In genomic region chr22:37298748-37299495, GRCh38 we compare ENCODE assay signal across 1 cellular context.
TF ChIP-seq lines count a peak whose summit lies in the region.

No MANE protein-coding gene starts in this region.

TF ChIP-seq in H1, 55 proteins besides CTCF, POLR2A, EP300 and RAD21:
- TF ChIP-seq TBP (IDR thresholded peaks at IDR 0.05; ENCODE audit: low read depth, low read length), result no peak
- TF ChIP-seq CHD2 (IDR thresholded peaks at IDR 0.05; ENCODE audit: low read length), result no peak
- TF ChIP-seq, protein P1, sequence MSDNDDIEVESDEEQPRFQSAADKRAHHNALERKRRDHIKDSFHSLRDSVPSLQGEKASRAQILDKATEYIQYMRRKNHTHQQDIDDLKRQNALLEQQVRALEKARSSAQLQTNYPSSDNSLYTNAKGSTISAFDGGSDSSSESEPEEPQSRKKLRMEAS (IDR thresholded peaks at IDR 0.05), result no peak
- TF ChIP-seq RBBP5 (IDR thresholded peaks at IDR 0.05; ENCODE audit: borderline replicate concordance, low read depth, low read length), result no peak
- TF ChIP-seq PHF8 (conservative IDR thresholded peaks at IDR 0.05; ENCODE audit: low read depth, low read length), result no peak
- no peak for TF ChIP-seq CTBP2 (IDR thresholded peaks at IDR 0.05; ENCODE audit: borderline replicate concordance, insufficient read depth, insufficient read length, low read length)
- no peak for TF ChIP-seq RNF2 (IDR thresholded peaks at IDR 0.05; ENCODE audit: borderline replicate concordance, low read depth, low read length, missing control alignments, poor library complexity, severe bottlenecking)
- no peak for TF ChIP-seq SIN3A (conservative IDR thresholded peaks at IDR 0.05 in 1 of 2, IDR thresholded peaks at IDR 0.05 in 1 of 2; ENCODE audit: low read depth in 1 of 2, low read length in 2 of 2)
- TF ChIP-seq, protein P2, sequence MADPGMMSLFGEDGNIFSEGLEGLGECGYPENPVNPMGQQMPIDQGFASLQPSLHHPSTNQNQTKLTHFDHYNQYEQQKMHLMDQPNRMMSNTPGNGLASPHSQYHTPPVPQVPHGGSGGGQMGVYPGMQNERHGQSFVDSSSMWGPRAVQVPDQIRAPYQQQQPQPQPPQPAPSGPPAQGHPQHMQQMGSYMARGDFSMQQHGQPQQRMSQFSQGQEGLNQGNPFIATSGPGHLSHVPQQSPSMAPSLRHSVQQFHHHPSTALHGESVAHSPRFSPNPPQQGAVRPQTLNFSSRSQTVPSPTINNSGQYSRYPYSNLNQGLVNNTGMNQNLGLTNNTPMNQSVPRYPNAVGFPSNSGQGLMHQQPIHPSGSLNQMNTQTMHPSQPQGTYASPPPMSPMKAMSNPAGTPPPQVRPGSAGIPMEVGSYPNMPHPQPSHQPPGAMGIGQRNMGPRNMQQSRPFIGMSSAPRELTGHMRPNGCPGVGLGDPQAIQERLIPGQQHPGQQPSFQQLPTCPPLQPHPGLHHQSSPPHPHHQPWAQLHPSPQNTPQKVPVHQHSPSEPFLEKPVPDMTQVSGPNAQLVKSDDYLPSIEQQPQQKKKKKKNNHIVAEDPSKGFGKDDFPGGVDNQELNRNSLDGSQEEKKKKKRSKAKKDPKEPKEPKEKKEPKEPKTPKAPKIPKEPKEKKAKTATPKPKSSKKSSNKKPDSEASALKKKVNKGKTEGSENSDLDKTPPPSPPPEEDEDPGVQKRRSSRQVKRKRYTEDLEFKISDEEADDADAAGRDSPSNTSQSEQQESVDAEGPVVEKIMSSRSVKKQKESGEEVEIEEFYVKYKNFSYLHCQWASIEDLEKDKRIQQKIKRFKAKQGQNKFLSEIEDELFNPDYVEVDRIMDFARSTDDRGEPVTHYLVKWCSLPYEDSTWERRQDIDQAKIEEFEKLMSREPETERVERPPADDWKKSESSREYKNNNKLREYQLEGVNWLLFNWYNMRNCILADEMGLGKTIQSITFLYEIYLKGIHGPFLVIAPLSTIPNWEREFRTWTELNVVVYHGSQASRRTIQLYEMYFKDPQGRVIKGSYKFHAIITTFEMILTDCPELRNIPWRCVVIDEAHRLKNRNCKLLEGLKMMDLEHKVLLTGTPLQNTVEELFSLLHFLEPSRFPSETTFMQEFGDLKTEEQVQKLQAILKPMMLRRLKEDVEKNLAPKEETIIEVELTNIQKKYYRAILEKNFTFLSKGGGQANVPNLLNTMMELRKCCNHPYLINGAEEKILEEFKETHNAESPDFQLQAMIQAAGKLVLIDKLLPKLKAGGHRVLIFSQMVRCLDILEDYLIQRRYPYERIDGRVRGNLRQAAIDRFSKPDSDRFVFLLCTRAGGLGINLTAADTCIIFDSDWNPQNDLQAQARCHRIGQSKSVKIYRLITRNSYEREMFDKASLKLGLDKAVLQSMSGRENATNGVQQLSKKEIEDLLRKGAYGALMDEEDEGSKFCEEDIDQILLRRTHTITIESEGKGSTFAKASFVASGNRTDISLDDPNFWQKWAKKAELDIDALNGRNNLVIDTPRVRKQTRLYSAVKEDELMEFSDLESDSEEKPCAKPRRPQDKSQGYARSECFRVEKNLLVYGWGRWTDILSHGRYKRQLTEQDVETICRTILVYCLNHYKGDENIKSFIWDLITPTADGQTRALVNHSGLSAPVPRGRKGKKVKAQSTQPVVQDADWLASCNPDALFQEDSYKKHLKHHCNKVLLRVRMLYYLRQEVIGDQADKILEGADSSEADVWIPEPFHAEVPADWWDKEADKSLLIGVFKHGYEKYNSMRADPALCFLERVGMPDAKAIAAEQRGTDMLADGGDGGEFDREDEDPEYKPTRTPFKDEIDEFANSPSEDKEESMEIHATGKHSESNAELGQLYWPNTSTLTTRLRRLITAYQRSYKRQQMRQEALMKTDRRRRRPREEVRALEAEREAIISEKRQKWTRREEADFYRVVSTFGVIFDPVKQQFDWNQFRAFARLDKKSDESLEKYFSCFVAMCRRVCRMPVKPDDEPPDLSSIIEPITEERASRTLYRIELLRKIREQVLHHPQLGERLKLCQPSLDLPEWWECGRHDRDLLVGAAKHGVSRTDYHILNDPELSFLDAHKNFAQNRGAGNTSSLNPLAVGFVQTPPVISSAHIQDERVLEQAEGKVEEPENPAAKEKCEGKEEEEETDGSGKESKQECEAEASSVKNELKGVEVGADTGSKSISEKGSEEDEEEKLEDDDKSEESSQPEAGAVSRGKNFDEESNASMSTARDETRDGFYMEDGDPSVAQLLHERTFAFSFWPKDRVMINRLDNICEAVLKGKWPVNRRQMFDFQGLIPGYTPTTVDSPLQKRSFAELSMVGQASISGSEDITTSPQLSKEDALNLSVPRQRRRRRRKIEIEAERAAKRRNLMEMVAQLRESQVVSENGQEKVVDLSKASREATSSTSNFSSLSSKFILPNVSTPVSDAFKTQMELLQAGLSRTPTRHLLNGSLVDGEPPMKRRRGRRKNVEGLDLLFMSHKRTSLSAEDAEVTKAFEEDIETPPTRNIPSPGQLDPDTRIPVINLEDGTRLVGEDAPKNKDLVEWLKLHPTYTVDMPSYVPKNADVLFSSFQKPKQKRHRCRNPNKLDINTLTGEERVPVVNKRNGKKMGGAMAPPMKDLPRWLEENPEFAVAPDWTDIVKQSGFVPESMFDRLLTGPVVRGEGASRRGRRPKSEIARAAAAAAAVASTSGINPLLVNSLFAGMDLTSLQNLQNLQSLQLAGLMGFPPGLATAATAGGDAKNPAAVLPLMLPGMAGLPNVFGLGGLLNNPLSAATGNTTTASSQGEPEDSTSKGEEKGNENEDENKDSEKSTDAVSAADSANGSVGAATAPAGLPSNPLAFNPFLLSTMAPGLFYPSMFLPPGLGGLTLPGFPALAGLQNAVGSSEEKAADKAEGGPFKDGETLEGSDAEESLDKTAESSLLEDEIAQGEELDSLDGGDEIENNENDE (IDR thresholded peaks at IDR 0.05; ENCODE audit: insufficient replicate concordance, low read length), result no peak
